In genomic region chr6:74925683-74926082, GRCh38 we compare ENCODE assay signal across 14 cellular contexts.
A peak's percentile ranks its signal among the peaks of the same experiment; 100 is the strongest.
DNase-seq lines count a peak whose midpoint lies in the region; ATAC-seq and TF ChIP-seq lines count a peak whose summit lies in the region.
"Had no signal": no experiment of that assay in that cellular context is flagged by ENCODE, and none has a peak within 500 bp of the region (broad histone marks: within the 10 kb centered on the region; RNA-seq: fewer than 3 reads in every experiment).

No MANE protein-coding gene starts in this region.

- no peaks in the 10 kb centered on the region for H3K27me3 ChIP-seq in BLaER1
- H3K27me3 ChIP-seq: esophagus squamous epithelium, upper lobe of left lung had no signal

- DNase-seq in NOMO-1 (lab: John Stamatoyannopoulos, UW; ENCODE audit: unreplicated experiment in 2 of 2) (peak; percentile 34 to 64), NCI-H1105 treated with DMSO at 0.1 percent for 48 hours (lab: John Stamatoyannopoulos, UW) (no peak), Calu3 (no peak)
- no peak for DNase-seq in activated CD8-positive, alpha-beta memory T cell treated with anti-CD3 and anti-CD28 coated beads, Interleukin-2, amount 50 U/mL, for 4 hours
- DNase-seq: esophagus squamous epithelium, islet precursor cell, NCI-H1930, upper lobe of left lung had no signal

- H3K4me3 Mint-ChIP-seq in Calu3 (ENCODE audit: low read depth, unreplicated experiment), result no peak overlapping the region

- no peak for TF ChIP-seq CTCF in Calu3 (IDR thresholded peaks at IDR 0.05; ENCODE audit: unreplicated experiment)

- H3K9me3 ChIP-seq in BLaER1, result no peaks in the 10 kb centered on the region
- H3K9me3 ChIP-seq: esophagus squamous epithelium, upper lobe of left lung had no signal

- no TSS peak for BruUV-seq in Calu3 (replicated peaks; lab: Mats Ljungman, UMichigan)

- H3K4me3 ChIP-seq in BLaER1, result no peak overlapping the region
- H3K4me3 ChIP-seq: esophagus squamous epithelium, SK-N-MC, upper lobe of left lung had no signal

- CTCF ChIA-PET in Calu3 (lab: Charles Lee), result no interaction called here

- H3K4me1 ChIP-seq in BLaER1, result peaks cover 13% of the 10 kb centered on the region
- H3K4me1 ChIP-seq: parathyroid adenoma, upper lobe of left lung had no signal

- H3K36me3 Mint-ChIP-seq in Calu3 (ENCODE audit: insufficient read depth, unreplicated experiment), result no peaks in the 10 kb centered on the region

- no peaks in the 10 kb centered on the region for H3K27me3 Mint-ChIP-seq in Calu3 (ENCODE audit: unreplicated experiment)

- ATAC-seq in GM19328 (IDR thresholded peaks at IDR 0.05; ENCODE audit: unreplicated experiment) (peak; percentile 57), HG02885 (IDR thresholded peaks at IDR 0.05; ENCODE audit: poor library complexity, unreplicated experiment) (peak; percentile 71), GM21528 (IDR thresholded peaks at IDR 0.05; ENCODE audit: low FRiP score, unreplicated experiment) (no peak)

- H3K27ac Mint-ChIP-seq in Calu3 (ENCODE audit: unreplicated experiment), result no peak overlapping the region

- H3K36me3 ChIP-seq in BLaER1, result no peaks in the 10 kb centered on the region
- H3K36me3 ChIP-seq: esophagus squamous epithelium, upper lobe of left lung had no signal

- H4K20me1 ChIP-seq in BLaER1, result no peaks in the 10 kb centered on the region

- intact Hi-C loops in Calu3 (cut with micrococcal nuclease; ENCODE audit: unreplicated experiment), result no loop called here

- H3K27ac ChIP-seq in BLaER1, result peak overlapping the region; percentile 45; the same call in 1 of the 2 replicates
- H3K27ac ChIP-seq: esophagus squamous epithelium, parathyroid adenoma, SK-N-MC, upper lobe of left lung had no signal

- H3K4me2 ChIP-seq in BLaER1, result peak overlapping the region; percentile 64

- H3K9ac ChIP-seq in BLaER1, result no peak overlapping the region
- H3K9ac ChIP-seq: parathyroid adenoma had no signal

- H3K9me3 Mint-ChIP-seq in Calu3 (ENCODE audit: low read depth, unreplicated experiment), result no peaks in the 10 kb centered on the region

- H3K4me1 Mint-ChIP-seq in Calu3 (ENCODE audit: low read depth, unreplicated experiment), result no peaks in the 10 kb centered on the region

Comparison
In these comparisons a context has a peak if more than half of its experiments do, and no peak if none do; other contexts are left out.
1. DNase-seq: peak in NOMO-1 (2 of 2); none in NCI-H1105 treated with DMSO at 0.1 percent for 48 hours (single experiment), activated CD8-positive, alpha-beta memory T cell treated with anti-CD3 and anti-CD28 coated beads, Interleukin-2, amount 50 U/mL, for 4 hours (single experiment) and Calu3 (single experiment).